Comparison of ENCODE assay signal across 1 cellular context in genomic region chr2:183000846-183001245, GRCh38.
TF ChIP-seq lines count a peak whose summit lies in the region.

No MANE protein-coding gene starts in this region.

TF ChIP-seq in HepG2, 621 proteins besides CTCF, POLR2A, EP300 and RAD21:
- TF ChIP-seq SNAPC4 (CRISPR knock-in tag; IDR thresholded peaks at IDR 0.05): no peak
- no peak for TF ChIP-seq ZNF704 (CRISPR knock-in tag; IDR thresholded peaks at IDR 0.05; ENCODE audit: borderline replicate concordance)
- no peak for TF ChIP-seq ZNF33A (CRISPR knock-in tag; IDR thresholded peaks at IDR 0.05; ENCODE audit: borderline replicate concordance)
- no peak for TF ChIP-seq TAF1 (CRISPR knock-in tag; IDR thresholded peaks at IDR 0.05)
- TF ChIP-seq PRMT3 (CRISPR knock-in tag; IDR thresholded peaks at IDR 0.05; ENCODE audit: borderline replicate concordance, low read depth): no peak
- no peak for TF ChIP-seq ETV6 (CRISPR knock-in tag; conservative IDR thresholded peaks at IDR 0.05)
- TF ChIP-seq HIVEP1 (CRISPR knock-in tag; IDR thresholded peaks at IDR 0.05): no peak
- no peak for TF ChIP-seq DZIP1 (CRISPR knock-in tag; IDR thresholded peaks at IDR 0.05)
- no peak for TF ChIP-seq PATZ1 (CRISPR knock-in tag; IDR thresholded peaks at IDR 0.05)
- TF ChIP-seq SALL2 (CRISPR knock-in tag; IDR thresholded peaks at IDR 0.05): no peak
- no peak for TF ChIP-seq USF2 (IDR thresholded peaks at IDR 0.05; ENCODE audit: low read depth, low read length)
- no peak for TF ChIP-seq USF2 (CRISPR knock-in tag; IDR thresholded peaks at IDR 0.05; ENCODE audit: borderline replicate concordance)
- no peak for TF ChIP-seq ATF2 (CRISPR knock-in tag; IDR thresholded peaks at IDR 0.05)
